1 cellular context compared by ENCODE assay signal in genomic region chr1:1920057-1920607, GRCh38.
TF ChIP-seq lines count a peak whose summit lies in the region.

No MANE protein-coding gene starts in this region.

TF ChIP-seq in GM12878, 131 proteins besides CTCF, POLR2A, EP300 and RAD21:
- TF ChIP-seq SKIL (IDR thresholded peaks at IDR 0.05; ENCODE audit: low read depth, poor library complexity, severe bottlenecking) = no peak
- TF ChIP-seq SMAD5 (IDR thresholded peaks at IDR 0.05; ENCODE audit: low read depth) = no peak
- no peak for TF ChIP-seq SRF (IDR thresholded peaks at IDR 0.05; ENCODE audit: low read depth in 2 of 2, low read length in 2 of 2)
- TF ChIP-seq SPI1 (IDR thresholded peaks at IDR 0.05; ENCODE audit: borderline replicate concordance, insufficient read depth, low read depth, low read length) = no peak
- no peak for TF ChIP-seq TCF12 (IDR thresholded peaks at IDR 0.05; ENCODE audit: low read depth, low read length)
TF ChIP-seq in GM12878: peak in this region for 0.
